In the genomic region with DNA sequence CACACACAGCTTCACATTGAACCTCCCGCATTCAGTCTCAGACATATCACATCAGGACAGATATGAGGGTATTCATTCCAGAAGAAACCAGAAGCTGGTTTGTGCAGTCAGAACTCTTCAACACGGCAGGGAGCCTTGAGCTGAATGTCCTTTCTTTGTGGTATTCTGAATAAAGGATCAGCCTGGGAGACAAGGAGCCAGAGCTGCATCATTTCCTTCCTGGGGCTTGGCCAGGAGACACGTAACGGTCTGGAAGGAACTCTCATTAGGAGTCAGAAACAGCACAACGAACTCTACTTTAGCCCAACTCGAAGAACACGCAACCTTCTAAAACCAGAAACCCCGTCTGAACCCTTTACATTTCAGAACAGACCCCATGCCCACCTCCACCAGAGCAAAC, we compare ENCODE assay signal across 14 cellular contexts.
A peak's percentile ranks its signal among the peaks of the same experiment; 100 is the strongest.
DNase-seq lines count a peak whose midpoint lies in the region; ATAC-seq and TF ChIP-seq lines count a peak whose summit lies in the region.
"Had no signal": no experiment of that assay in that cellular context is flagged by ENCODE, and none has a peak within 500 bp of the region (broad histone marks: within the 10 kb centered on the region; RNA-seq: fewer than 3 reads in every experiment).

No MANE protein-coding gene starts in this region.

- H3K4me1 ChIP-seq in HUES48 (ENCODE audit: control insufficient read depth, insufficient read depth, low read length), result peaks cover 26% of the 10 kb centered on the region

- H3K27ac ChIP-seq in HUES48 (ENCODE audit: low read depth, low read length), result peak overlapping the region; percentile 28

- no peaks in the 10 kb centered on the region for H3K9me3 ChIP-seq in HUES48 (ENCODE audit: control insufficient read depth, insufficient read depth, low read length)

- H3K36me3 ChIP-seq in HUES48 (ENCODE audit: control insufficient read depth, insufficient read depth, low read length), result peaks cover 58% of the 10 kb centered on the region

- H3K4me3 ChIP-seq in HUES48 (ENCODE audit: low read depth, low read length) (no peak overlapping the region), choroid plexus epithelial cell (ENCODE audit: low read depth, low read length) (no peak overlapping the region)

- DNase-seq in choroid plexus epithelial cell (ENCODE audit: low read depth), result peak; percentile 97
- peak; percentile 16 for DNase-seq in iPS-NIHi7 (ENCODE audit: extremely low spot score)
- DNase-seq in stromal cell of bone marrow (ENCODE audit: low read depth), result peak; percentile 64
- DNase-seq in NCI-H2081 (lab: John Stamatoyannopoulos, UW), result no peak
- no peak for DNase-seq in activated CD4-positive, alpha-beta T cell treated with anti-CD3 and anti-CD28 coated beads, Interleukin-2, amount 50 U/mL, for 48 hours
- DNase-seq in NCI-H524 treated with DMSO at 0.1 percent for 48 hours (lab: John Stamatoyannopoulos, UW), result no peak
- DNase-seq: activated T-cell treated with anti-CD3 and anti-CD28 coated beads, Interleukin-2, amount 50 U/mL, for 48 hours; hippocampal formation; naive thymus-derived CD8-positive, alpha-beta T cell; NCI-H1436 treated with DMSO at 0.1 percent for 48 hours; stimulated activated naive CD4-positive, alpha-beta T cell treated with Interleukin-2 at 50 U/mL for 16 hours; T1000 had no signal

- no peak for TF ChIP-seq CTCF in choroid plexus epithelial cell (conservative IDR thresholded peaks at IDR 0.05; ENCODE audit: low read depth, low read length)

- no peaks in the 10 kb centered on the region for H3K27me3 ChIP-seq in HUES48 (ENCODE audit: control insufficient read depth, insufficient read depth, low read length)

- no peak overlapping the region for H3K9ac ChIP-seq in HUES48 (ENCODE audit: low read depth, low read length)

- ATAC-seq in HG03196 (IDR thresholded peaks at IDR 0.05; ENCODE audit: unreplicated experiment), result no peak
- ATAC-seq: naive thymus-derived CD8-positive, alpha-beta T cell had no signal

Comparison
In these comparisons a context has a peak if more than half of its experiments do, and no peak if none do; other contexts are left out.
1. DNase-seq: peak in choroid plexus epithelial cell (single experiment), iPS-NIHi7 (single experiment) and stromal cell of bone marrow (single experiment); none in NCI-H2081 (0 of 2), activated CD4-positive, alpha-beta T cell treated with anti-CD3 and anti-CD28 coated beads, Interleukin-2, amount 50 U/mL, for 48 hours (0 of 2) and NCI-H524 treated with DMSO at 0.1 percent for 48 hours (single experiment).